Comparison of ENCODE assay signal across 16 cellular contexts in the genomic region with DNA sequence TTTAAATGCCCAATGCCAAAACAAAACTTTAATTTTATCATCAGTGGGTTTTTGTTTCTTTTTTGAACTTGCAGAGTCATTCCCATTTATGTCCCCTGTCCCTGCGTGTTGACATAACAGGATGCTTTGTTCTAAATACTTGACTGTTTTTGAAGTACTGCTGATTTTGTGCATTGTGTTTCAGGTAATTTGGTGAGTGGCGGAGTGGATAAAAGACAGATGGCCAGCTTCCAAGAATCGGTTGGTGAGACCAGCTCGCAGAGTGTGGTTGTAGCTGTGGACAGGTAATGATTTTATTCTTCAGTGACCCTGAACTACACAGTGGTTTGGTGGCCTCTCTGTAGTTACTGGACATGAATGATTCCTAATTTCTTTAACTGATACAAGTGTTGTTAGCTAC. TPM values are rescaled to one million over a fixed set of nuclear protein-coding genes. Genes with fewer than 3 reads are reported as not detected.
DNase-seq lines count a peak whose midpoint lies in the region; ATAC-seq and TF ChIP-seq lines count a peak whose summit lies in the region.
"Had no signal": no experiment of that assay in that cellular context is flagged by ENCODE, and none has a peak within 500 bp of the region (broad histone marks: within the 10 kb centered on the region; RNA-seq: fewer than 3 reads in every experiment).

No MANE protein-coding gene starts in this region.

- H3K36me3 Mint-ChIP-seq in GM23338 (ENCODE audit: low read depth), result peaks cover 72% of the 10 kb centered on the region

- POLR2A ChIA-PET in A673 (lab: Charles Lee; ENCODE audit: low non-redundant PET), result no interaction called here

- H3K4me1 ChIP-seq in A673 (ENCODE audit: insufficient read depth, low read length, poor library complexity, severe bottlenecking), result no peaks in the 10 kb centered on the region
- no peaks in the 10 kb centered on the region for H3K4me1 ChIP-seq in GM23338 (ENCODE audit: insufficient read depth)
- no peaks in the 10 kb centered on the region for H3K4me1 ChIP-seq in BE2C
- H3K4me1 ChIP-seq: HAP-1 had no signal

- DNase-seq in A673 (ENCODE audit: low spot score), result no peak
- DNase-seq in GM23338 (ENCODE audit: low spot score), result no peak
- DNase-seq in NCI-H2107 (lab: John Stamatoyannopoulos, UW), result peak; percentile 89
- peak; percentile 8 for DNase-seq in SHP77 treated with DMSO at 0.1 percent for 48 hours (lab: John Stamatoyannopoulos, UW)
- DNase-seq in retina, result no peak
- DNase-seq in stimulated activated CD4-positive, alpha-beta T cell treated with anti-CD3 and anti-CD28 coated beads, Interleukin-4, amount 100 ng/mL, for 4 hours, result no peak
- DNase-seq in BE2C, result no peak
- no peak for DNase-seq in HCEC 1CT
- DNase-seq: activated CD4-positive, alpha-beta T cell treated with anti-CD3 and anti-CD28 coated beads, Interleukin-2, amount 50 U/mL, for 4 hours; cerebellar nuclear complex; left cardiac atrium; NCI-H82; right cardiac atrium had no signal

- H3K9me3 ChIP-seq in A673 (ENCODE audit: low read depth, low read length, poor library complexity, severe bottlenecking) (no peaks in the 10 kb centered on the region), BE2C (no peaks in the 10 kb centered on the region)
- H3K9me3 ChIP-seq: HAP-1 had no signal

- TF ChIP-seq CTCF in A673 (conservative IDR thresholded peaks at IDR 0.05; ENCODE audit: low read depth, low read length), result no peak
- TF ChIP-seq CTCF in GM23338 (conservative IDR thresholded peaks at IDR 0.05; ENCODE audit: low read depth in 2 of 2), result no peak
- TF ChIP-seq CTCF in BE2C (IDR thresholded peaks at IDR 0.05; ENCODE audit: low read depth, low read length), result no peak

- H3F3A ChIP-seq in GM23338 (replicated peaks; ENCODE audit: low read depth), result no peaks in the 10 kb centered on the region; the same call in 1 of the 2 replicates

- no peak for ATAC-seq in GM23338
- ATAC-seq: left cardiac atrium, right cardiac atrium had no signal

- no peak overlapping the region for H3K4me3 Mint-ChIP-seq in GM23338
- H3K4me3 Mint-ChIP-seq: mesothelial cell of epicardium, neural crest cell had no signal

- H3K27ac ChIP-seq in A673 (ENCODE audit: low read depth, low read length, poor library complexity, severe bottlenecking) (peak overlapping the region; percentile 8), GM23338 (ENCODE audit: low read depth) (no peak overlapping the region)

- H3K79me2 ChIP-seq in GM23338 (replicated peaks; ENCODE audit: insufficient read depth), result no peaks in the 10 kb centered on the region

- H3K4me2 ChIP-seq in GM23338, result no peak overlapping the region

- intact Hi-C loops in A673 (cut with micrococcal nuclease; ENCODE audit: unreplicated experiment), result no loop called here

- H3K27me3 ChIP-seq in A673 (replicated peaks; ENCODE audit: insufficient read depth, low read depth, low read length, poor library complexity) (no peaks in the 10 kb centered on the region), GM23338 (ENCODE audit: insufficient read depth) (no peaks in the 10 kb centered on the region), BE2C (no peaks in the 10 kb centered on the region)

- BruUV-seq in A673 (replicated peaks; lab: Mats Ljungman, UMichigan), result no TSS peak

- no peak overlapping the region for H3K4me3 ChIP-seq in A673 (ENCODE audit: low read depth, low read length, poor library complexity, severe bottlenecking)
- H3K4me3 ChIP-seq in GM23338, result no peak overlapping the region
- H3K4me3 ChIP-seq in BE2C (ENCODE audit: low read depth, low read length), result no peak overlapping the region
- H3K4me3 ChIP-seq: HAP-1 had no signal

- no peaks in the 10 kb centered on the region for H3K9me3 Mint-ChIP-seq in GM23338
- H3K9me3 Mint-ChIP-seq: mesothelial cell of epicardium, neural crest cell had no signal

- H3K27me3 Mint-ChIP-seq in GM23338 (ENCODE audit: insufficient read depth, low read depth, poor library complexity), result peaks cover 2% of the 10 kb centered on the region

- H3K27ac Mint-ChIP-seq in GM23338, result peak overlapping the region; percentile 24; the same call in 1 of the 2 replicates
- H3K27ac Mint-ChIP-seq: mesothelial cell of epicardium had no signal

- CTCF ChIA-PET in A673 (lab: Charles Lee), result no interaction called here

- H3K36me3 ChIP-seq in A673 (ENCODE audit: insufficient read depth, low read length, poor library complexity, severe bottlenecking) (peaks cover 56% of the 10 kb centered on the region), GM23338 (ENCODE audit: insufficient read depth) (peaks cover 47% of the 10 kb centered on the region), BE2C (peaks cover 71% of the 10 kb centered on the region)

- H3K4me1 Mint-ChIP-seq in GM23338, result no peaks in the 10 kb centered on the region
- H3K4me1 Mint-ChIP-seq: mesothelial cell of epicardium, neural crest cell had no signal

- H2AFZ ChIP-seq in GM23338, result no peak overlapping the region

- no peaks in the 10 kb centered on the region for H3K9me2 ChIP-seq in GM23338 (ENCODE audit: insufficient read depth)

- H4K20me1 ChIP-seq in GM23338 (replicated peaks; ENCODE audit: insufficient read depth), result peaks cover 10% of the 10 kb centered on the region

TF ChIP-seq in GM23338, 12 proteins besides CTCF, POLR2A, EP300 and RAD21 (continues in another document):
- TF ChIP-seq STAT1 (IDR thresholded peaks at IDR 0.05; ENCODE audit: unreplicated experiment) (no peak), ZNF331 (CRISPR knock-in tag; IDR thresholded peaks at IDR 0.05; ENCODE audit: low read depth) (no peak)
- TF ChIP-seq, protein P1, sequence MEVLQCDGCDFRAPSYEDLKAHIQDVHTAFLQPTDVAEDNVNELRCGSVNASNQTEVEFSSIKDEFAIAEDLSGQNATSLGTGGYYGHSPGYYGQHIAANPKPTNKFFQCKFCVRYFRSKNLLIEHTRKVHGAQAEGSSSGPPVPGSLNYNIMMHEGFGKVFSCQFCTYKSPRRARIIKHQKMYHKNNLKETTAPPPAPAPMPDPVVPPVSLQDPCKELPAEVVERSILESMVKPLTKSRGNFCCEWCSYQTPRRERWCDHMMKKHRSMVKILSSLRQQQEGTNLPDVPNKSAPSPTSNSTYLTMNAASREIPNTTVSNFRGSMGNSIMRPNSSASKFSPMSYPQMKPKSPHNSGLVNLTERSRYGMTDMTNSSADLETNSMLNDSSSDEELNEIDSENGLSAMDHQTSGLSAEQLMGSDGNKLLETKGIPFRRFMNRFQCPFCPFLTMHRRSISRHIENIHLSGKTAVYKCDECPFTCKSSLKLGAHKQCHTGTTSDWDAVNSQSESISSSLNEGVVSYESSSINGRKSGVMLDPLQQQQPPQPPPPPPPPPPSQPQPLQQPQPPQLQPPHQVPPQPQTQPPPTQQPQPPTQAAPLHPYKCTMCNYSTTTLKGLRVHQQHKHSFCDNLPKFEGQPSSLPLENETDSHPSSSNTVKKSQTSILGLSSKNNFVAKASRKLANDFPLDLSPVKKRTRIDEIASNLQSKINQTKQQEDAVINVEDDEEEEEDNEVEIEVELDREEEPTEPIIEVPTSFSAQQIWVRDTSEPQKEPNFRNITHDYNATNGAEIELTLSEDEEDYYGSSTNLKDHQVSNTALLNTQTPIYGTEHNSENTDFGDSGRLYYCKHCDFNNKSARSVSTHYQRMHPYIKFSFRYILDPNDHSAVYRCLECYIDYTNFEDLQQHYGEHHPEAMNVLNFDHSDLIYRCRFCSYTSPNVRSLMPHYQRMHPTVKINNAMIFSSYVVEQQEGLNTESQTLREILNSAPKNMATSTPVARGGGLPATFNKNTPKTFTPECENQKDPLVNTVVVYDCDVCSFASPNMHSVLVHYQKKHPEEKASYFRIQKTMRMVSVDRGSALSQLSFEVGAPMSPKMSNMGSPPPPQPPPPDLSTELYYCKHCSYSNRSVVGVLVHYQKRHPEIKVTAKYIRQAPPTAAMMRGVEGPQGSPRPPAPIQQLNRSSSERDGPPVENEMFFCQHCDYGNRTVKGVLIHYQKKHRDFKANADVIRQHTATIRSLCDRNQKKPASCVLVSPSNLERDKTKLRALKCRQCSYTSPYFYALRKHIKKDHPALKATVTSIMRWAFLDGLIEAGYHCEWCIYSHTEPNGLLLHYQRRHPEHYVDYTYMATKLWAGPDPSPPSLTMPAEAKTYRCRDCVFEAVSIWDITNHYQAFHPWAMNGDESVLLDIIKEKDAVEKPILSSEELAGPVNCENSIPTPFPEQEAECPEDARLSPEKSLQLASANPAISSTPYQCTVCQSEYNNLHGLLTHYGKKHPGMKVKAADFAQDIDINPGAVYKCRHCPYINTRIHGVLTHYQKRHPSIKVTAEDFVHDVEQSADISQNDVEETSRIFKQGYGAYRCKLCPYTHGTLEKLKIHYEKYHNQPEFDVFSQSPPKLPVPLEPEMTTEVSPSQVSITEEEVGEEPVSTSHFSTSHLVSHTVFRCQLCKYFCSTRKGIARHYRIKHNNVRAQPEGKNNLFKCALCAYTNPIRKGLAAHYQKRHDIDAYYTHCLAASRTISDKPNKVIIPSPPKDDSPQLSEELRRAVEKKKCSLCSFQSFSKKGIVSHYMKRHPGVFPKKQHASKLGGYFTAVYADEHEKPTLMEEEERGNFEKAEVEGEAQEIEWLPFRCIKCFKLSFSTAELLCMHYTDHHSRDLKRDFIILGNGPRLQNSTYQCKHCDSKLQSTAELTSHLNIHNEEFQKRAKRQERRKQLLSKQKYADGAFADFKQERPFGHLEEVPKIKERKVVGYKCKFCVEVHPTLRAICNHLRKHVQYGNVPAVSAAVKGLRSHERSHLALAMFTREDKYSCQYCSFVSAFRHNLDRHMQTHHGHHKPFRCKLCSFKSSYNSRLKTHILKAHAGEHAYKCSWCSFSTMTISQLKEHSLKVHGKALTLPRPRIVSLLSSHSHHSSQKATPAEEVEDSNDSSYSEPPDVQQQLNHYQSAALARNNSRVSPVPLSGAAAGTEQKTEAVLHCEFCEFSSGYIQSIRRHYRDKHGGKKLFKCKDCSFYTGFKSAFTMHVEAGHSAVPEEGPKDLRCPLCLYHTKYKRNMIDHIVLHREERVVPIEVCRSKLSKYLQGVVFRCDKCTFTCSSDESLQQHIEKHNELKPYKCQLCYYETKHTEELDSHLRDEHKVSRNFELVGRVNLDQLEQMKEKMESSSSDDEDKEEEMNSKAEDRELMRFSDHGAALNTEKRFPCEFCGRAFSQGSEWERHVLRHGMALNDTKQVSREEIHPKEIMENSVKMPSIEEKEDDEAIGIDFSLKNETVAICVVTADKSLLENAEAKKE (CRISPR knock-in tag; IDR thresholded peaks at IDR 0.05), result no peak
- TF ChIP-seq, protein P2, sequence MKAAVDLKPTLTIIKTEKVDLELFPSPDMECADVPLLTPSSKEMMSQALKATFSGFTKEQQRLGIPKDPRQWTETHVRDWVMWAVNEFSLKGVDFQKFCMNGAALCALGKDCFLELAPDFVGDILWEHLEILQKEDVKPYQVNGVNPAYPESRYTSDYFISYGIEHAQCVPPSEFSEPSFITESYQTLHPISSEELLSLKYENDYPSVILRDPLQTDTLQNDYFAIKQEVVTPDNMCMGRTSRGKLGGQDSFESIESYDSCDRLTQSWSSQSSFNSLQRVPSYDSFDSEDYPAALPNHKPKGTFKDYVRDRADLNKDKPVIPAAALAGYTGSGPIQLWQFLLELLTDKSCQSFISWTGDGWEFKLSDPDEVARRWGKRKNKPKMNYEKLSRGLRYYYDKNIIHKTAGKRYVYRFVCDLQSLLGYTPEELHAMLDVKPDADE (IDR thresholded peaks at IDR 0.05), result no peak

RNA-seq across cellular contexts. Expression of gene CSE1L, which starts 50.5 kb away (rescaled TPM):
- 193 and 197 TPM in 2 replicates for total RNA-seq in A673 (2021)
- 312 and 326 TPM in 2 replicates for total RNA-seq in GM23338 (2014; rRNA removed; shearing (Covaris generic))
- polyA plus RNA-seq in GM23338 (2016; fragmentation: Nextera tagmentation; extraction: Ambion mirVana), result 147 and 163 TPM in 2 replicates
- 23.9 TPM for polyA plus RNA-seq in BE2C (2012; ENCODE audit: insufficient read depth, insufficient read length, low read depth)

Comparison
In these comparisons a context has a peak if more than half of its experiments do, and no peak if none do; other contexts are left out.
1. DNase-seq: peak in NCI-H2107 (single experiment) and SHP77 treated with DMSO at 0.1 percent for 48 hours (single experiment); none in A673 (single experiment), GM23338 (single experiment), retina (single experiment), stimulated activated CD4-positive, alpha-beta T cell treated with anti-CD3 and anti-CD28 coated beads, Interleukin-4, amount 100 ng/mL, for 4 hours (0 of 2), BE2C (single experiment) and HCEC 1CT (single experiment).